7 cellular contexts compared by ENCODE assay signal in the genomic region with DNA sequence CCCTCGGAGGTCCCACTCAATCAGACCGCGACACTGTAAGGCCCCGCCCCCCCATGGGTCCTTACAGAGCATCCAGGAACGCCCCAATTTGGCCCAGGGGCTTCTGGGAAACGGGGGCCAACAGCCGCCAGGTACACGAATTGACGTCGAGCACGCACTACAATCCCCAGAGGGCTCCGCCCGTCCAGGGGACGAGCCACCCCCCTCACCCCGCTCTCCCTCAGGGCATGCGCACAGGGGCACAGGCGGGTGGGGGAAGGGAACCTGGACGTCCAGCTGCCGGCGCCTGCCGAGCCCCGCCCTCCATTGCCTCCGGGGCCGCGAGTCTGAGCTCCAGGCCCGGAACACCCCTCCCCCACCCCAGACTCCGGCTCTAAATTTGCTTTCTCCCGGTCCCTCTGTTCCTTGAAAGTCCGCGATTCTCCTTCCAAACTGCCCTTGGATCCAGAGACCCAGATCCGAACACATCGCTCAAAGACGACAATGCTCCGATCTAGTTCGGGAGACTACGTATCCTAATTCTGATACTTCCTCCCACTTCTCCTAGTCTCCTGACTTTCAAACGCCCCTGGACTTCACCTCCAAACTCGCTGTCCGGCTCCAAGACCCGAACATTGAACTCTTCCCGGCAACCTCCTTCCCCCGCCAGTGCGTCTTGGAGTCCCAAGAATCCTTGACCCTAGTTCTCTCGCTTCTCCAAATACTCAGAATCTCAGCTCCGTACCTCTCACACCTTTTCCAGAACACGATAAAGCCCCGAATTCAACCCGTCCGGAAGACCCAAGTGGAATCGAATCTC. TPM values are rescaled to one million over a fixed set of nuclear protein-coding genes. Genes with fewer than 3 reads are reported as not detected.
DNase-seq lines count a peak whose midpoint lies in the region; ATAC-seq and TF ChIP-seq lines count a peak whose summit lies in the region.

No MANE protein-coding gene starts in this region.

- in situ Hi-C loops in astrocyte of the cerebellum (cut with HindIII; ENCODE audit: low sequenced_read_pairs), result loop anchor here (10.0 kb wide), 1 partner anchor 111 kb away; no protein-coding TSS in a partner anchor

- H3K79me2 ChIP-seq in hepatocyte, result peaks cover 42% of the 10 kb centered on the region

- H3K4me1 ChIP-seq in hepatocyte (ENCODE audit: insufficient read depth), result peaks cover 27% of the 10 kb centered on the region

- H2AFZ ChIP-seq in hepatocyte, result no peak overlapping the region

- peak; percentile 67 for ATAC-seq in GM18502 (IDR thresholded peaks at IDR 0.05; ENCODE audit: poor library complexity, unreplicated experiment)
- ATAC-seq in HG02973 (IDR thresholded peaks at IDR 0.05; ENCODE audit: unreplicated experiment), result peak; percentile 67

- H3K9me3 ChIP-seq in hepatocyte (ENCODE audit: low read depth), result no peaks in the 10 kb centered on the region

- no peaks in the 10 kb centered on the region for H3K27me3 ChIP-seq in hepatocyte

- under 1% methylated on average over 37 of the region's 50 CpGs for WGBS in hepatocyte (ENCODE audit: low lambda C conversion rate, missing lambda C conversion rate)

- no peaks in the 10 kb centered on the region for H3K9me2 ChIP-seq in hepatocyte (replicated peaks; ENCODE audit: insufficient read depth)

- H3K4me3 ChIP-seq in astrocyte of the cerebellum (ENCODE audit: low read depth, low read length) (peak overlapping the region; percentile 100), hepatocyte (peak overlapping the region; percentile 52)

- peak overlapping the region; percentile 47 for H3K4me2 ChIP-seq in hepatocyte

- DNase-seq in NCI-H2029 (lab: John Stamatoyannopoulos, UW) (peak; percentile 99), T-helper 9 cell (peak; percentile 99), astrocyte of the cerebellum (ENCODE audit: low read depth) (peak; percentile 99), hepatocyte (ENCODE audit: low spot score) (peak; percentile 100), renal cortical epithelial cell (ENCODE audit: low read depth) (peak; percentile 97)

- H4K20me1 ChIP-seq in hepatocyte (ENCODE audit: insufficient read depth, poor library complexity, severe bottlenecking), result peaks cover 28% of the 10 kb centered on the region

- TF ChIP-seq CTCF in astrocyte of the cerebellum (IDR thresholded peaks at IDR 0.05; ENCODE audit: low read depth, low read length, missing control alignments) (no peak), hepatocyte (IDR thresholded peaks at IDR 0.05; ENCODE audit: poor library complexity) (no peak)

- H3K27ac ChIP-seq in hepatocyte, result peak overlapping the region; percentile 98

- no peaks in the 10 kb centered on the region for H3K36me3 ChIP-seq in hepatocyte (replicated peaks; ENCODE audit: insufficient read depth, low read depth)

RNA-seq across cellular contexts. Expression of gene SERTAD3, which starts 0.8 kb away (rescaled TPM):
- total RNA-seq in hepatocyte (36.4 and 40.4 TPM in 2 replicates), renal cortical epithelial cell (13.2 and 21.5 TPM in 2 replicates)
- polyA plus RNA-seq in hepatocyte, result 62.2 and 64.0 TPM in 2 replicates

RNA-seq across cellular contexts. Expression of gene SERTAD1, which starts 17.5 kb away (rescaled TPM):
- 14.4 and 17.1 TPM in 2 replicates for total RNA-seq in hepatocyte
- polyA plus RNA-seq in hepatocyte, result 17.9 and 23.6 TPM in 2 replicates
- 13.3 and 17.0 TPM in 2 replicates for total RNA-seq in renal cortical epithelial cell

RNA-seq across cellular contexts. Expression of gene BLVRB, which starts 22.2 kb away (rescaled TPM):
- total RNA-seq in hepatocyte (114 and 116 TPM in 2 replicates), renal cortical epithelial cell (43.0 and 59.6 TPM in 2 replicates)
- 146 and 157 TPM in 2 replicates for polyA plus RNA-seq in hepatocyte

RNA-seq across cellular contexts. Expression of gene SPTBN4, which starts 23.5 kb away (rescaled TPM):
- 0.28 and 0.67 TPM in 2 replicates for total RNA-seq in hepatocyte
- 0.66 and 1.3 TPM in 2 replicates for polyA plus RNA-seq in hepatocyte
- 0.89 and 2.4 TPM in 2 replicates for total RNA-seq in renal cortical epithelial cell

RNA-seq across cellular contexts. Expression of gene PRX, which starts 30.2 kb away (rescaled TPM):
- total RNA-seq in hepatocyte (1.9 and 2.0 TPM in 2 replicates), renal cortical epithelial cell (0.52 and 1.0 TPM in 2 replicates)
- 0.80 and 1.4 TPM in 2 replicates for polyA plus RNA-seq in hepatocyte

Comparison
In these comparisons a context has a peak if more than half of its experiments do, and no peak if none do; other contexts are left out.
1. Peak in every context shown above with its lines: DNase-seq, ATAC-seq, H3K4me3 ChIP-seq and H3K27ac ChIP-seq.